In the genomic region with DNA sequence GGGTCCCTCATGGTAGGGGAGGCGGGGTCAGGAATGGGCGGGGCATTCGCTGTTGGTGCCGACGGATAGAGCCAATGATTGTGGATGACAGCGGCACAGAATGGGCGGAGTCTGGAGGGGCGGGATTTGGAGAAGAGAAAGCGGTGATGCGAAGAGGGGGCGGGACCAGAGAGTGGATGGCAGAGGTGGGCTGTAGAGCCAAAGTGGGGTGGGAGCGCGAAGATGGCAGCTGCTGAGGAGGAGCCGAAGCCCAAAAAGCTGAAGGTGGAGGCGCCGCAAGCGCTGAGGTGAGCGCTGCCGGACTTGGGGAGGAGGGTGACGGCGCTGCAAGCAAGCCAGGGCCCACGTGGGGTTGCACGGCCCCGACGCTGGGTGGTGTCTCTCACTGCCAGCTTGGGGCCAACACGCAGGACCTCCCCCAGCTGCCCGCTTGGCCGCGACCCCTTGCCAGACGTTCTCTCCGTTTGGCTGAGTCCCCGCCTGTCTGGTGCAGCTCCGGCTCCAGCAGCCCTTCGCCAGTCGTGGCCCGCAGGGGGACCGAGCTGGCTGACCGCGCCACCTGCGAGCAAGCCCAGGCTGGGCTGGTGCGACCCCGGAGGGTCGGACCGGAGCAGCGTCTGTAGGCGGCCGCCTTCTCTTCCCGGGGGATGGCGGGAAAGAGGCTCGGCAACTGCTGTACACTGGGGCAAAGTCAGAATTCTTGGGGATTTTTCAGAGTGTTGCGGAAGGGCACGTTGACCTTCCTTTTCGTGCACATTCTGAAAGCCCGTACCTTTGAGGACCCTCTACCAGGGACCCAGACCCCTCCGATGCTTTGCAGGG, we compare ENCODE assay signal across 1 cellular context.
A peak's percentile ranks its signal among the peaks of the same experiment; 100 is the strongest.
TF ChIP-seq lines count a peak whose summit lies in the region.

TSS of gene ADK (plus strand) at position 165 of the 822 bp plus-strand sequence. CDS start at position 223, 58 bp downstream.

TF ChIP-seq in HepG2, 621 proteins besides CTCF, POLR2A, EP300 and RAD21 (continued from another document and continues in another):
- TF ChIP-seq FOXP4 (CRISPR knock-in tag; IDR thresholded peaks at IDR 0.05) (0 out of 2 replicates have a peak, but pooled peaks have one; percentile 39), HDAC1 (CRISPR knock-in tag; IDR thresholded peaks at IDR 0.05) (peak; percentile 69; the same call in 1 of the 2 replicates), ZNF362 (CRISPR knock-in tag; IDR thresholded peaks at IDR 0.05; ENCODE audit: borderline replicate concordance) (no peak), BRD4 (CRISPR knock-in tag; IDR thresholded peaks at IDR 0.05) (peak; percentile 88), NRL (CRISPR knock-in tag; IDR thresholded peaks at IDR 0.05; ENCODE audit: borderline replicate concordance) (no peak; the same call in 1 of the 2 replicates), FUBP1 (CRISPR knock-in tag; IDR thresholded peaks at IDR 0.05; ENCODE audit: borderline replicate concordance) (no peak), ZNF589 (CRISPR knock-in tag; conservative IDR thresholded peaks at IDR 0.05) (no peak), ZNF703 (CRISPR knock-in tag; IDR thresholded peaks at IDR 0.05; ENCODE audit: borderline replicate concordance) (no peak), ZNF430 (CRISPR knock-in tag; IDR thresholded peaks at IDR 0.05) (no peak), NFE2L1 (CRISPR knock-in tag; IDR thresholded peaks at IDR 0.05; ENCODE audit: borderline replicate concordance) (no peak), MBNL3 (CRISPR knock-in tag; conservative IDR thresholded peaks at IDR 0.05) (no peak), KLF16 (CRISPR knock-in tag; IDR thresholded peaks at IDR 0.05) (peak in 1 of 2 experiments; percentile 64; a peak in 1 of 4 replicates), CHD2 (IDR thresholded peaks at IDR 0.05; ENCODE audit: low read depth, low read length) (no peak), KDM1A (CRISPR knock-in tag; IDR thresholded peaks at IDR 0.05) (no peak), ATF1 (CRISPR knock-in tag; IDR thresholded peaks at IDR 0.05) (peak; percentile 7; the same call in 1 of the 2 replicates), ZNF770 (CRISPR knock-in tag; IDR thresholded peaks at IDR 0.05) (no peak), GLI4 (CRISPR knock-in tag; IDR thresholded peaks at IDR 0.05; ENCODE audit: borderline replicate concordance) (no peak), HDAC2 (CRISPR knock-in tag; IDR thresholded peaks at IDR 0.05) (no peak), HMGXB4 (CRISPR knock-in tag; IDR thresholded peaks at IDR 0.05; ENCODE audit: borderline replicate concordance in 1 of 2, low read depth in 1 of 2) (peak; percentile 78 to 81; a peak in 3 of 4 replicates), HMGA1 (CRISPR knock-in tag; conservative IDR thresholded peaks at IDR 0.05) (no peak), NKX3-1 (CRISPR knock-in tag; IDR thresholded peaks at IDR 0.05) (peak; percentile 34; the same call in 1 of the 2 replicates), PAF1 (CRISPR knock-in tag; IDR thresholded peaks at IDR 0.05) (no peak), KMT2A (CRISPR knock-in tag; IDR thresholded peaks at IDR 0.05) (no peak; the same call in 1 of the 2 replicates)
- TF ChIP-seq, protein P1, sequence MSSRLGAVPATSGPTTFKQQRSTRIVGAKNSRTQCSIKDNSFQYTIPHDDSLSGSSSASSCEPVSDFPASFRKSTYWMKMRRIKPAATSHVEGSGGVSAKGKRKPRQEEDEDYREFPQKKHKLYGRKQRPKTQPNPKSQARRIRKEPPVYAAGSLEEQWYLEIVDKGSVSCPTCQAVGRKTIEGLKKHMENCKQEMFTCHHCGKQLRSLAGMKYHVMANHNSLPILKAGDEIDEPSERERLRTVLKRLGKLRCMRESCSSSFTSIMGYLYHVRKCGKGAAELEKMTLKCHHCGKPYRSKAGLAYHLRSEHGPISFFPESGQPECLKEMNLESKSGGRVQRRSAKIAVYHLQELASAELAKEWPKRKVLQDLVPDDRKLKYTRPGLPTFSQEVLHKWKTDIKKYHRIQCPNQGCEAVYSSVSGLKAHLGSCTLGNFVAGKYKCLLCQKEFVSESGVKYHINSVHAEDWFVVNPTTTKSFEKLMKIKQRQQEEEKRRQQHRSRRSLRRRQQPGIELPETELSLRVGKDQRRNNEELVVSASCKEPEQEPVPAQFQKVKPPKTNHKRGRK (CRISPR knock-in tag; IDR thresholded peaks at IDR 0.05), result no peak
- TF ChIP-seq, protein P2, sequence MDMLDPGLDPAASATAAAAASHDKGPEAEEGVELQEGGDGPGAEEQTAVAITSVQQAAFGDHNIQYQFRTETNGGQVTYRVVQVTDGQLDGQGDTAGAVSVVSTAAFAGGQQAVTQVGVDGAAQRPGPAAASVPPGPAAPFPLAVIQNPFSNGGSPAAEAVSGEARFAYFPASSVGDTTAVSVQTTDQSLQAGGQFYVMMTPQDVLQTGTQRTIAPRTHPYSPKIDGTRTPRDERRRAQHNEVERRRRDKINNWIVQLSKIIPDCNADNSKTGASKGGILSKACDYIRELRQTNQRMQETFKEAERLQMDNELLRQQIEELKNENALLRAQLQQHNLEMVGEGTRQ (IDR thresholded peaks at IDR 0.05; ENCODE audit: low read depth, low read length), result no peak
- TF ChIP-seq, protein P2 (CRISPR knock-in tag; IDR thresholded peaks at IDR 0.05; ENCODE audit: borderline replicate concordance), result 0 out of 2 replicates have a peak, but pooled peaks have one; percentile 51
- TF ChIP-seq, protein P3, sequence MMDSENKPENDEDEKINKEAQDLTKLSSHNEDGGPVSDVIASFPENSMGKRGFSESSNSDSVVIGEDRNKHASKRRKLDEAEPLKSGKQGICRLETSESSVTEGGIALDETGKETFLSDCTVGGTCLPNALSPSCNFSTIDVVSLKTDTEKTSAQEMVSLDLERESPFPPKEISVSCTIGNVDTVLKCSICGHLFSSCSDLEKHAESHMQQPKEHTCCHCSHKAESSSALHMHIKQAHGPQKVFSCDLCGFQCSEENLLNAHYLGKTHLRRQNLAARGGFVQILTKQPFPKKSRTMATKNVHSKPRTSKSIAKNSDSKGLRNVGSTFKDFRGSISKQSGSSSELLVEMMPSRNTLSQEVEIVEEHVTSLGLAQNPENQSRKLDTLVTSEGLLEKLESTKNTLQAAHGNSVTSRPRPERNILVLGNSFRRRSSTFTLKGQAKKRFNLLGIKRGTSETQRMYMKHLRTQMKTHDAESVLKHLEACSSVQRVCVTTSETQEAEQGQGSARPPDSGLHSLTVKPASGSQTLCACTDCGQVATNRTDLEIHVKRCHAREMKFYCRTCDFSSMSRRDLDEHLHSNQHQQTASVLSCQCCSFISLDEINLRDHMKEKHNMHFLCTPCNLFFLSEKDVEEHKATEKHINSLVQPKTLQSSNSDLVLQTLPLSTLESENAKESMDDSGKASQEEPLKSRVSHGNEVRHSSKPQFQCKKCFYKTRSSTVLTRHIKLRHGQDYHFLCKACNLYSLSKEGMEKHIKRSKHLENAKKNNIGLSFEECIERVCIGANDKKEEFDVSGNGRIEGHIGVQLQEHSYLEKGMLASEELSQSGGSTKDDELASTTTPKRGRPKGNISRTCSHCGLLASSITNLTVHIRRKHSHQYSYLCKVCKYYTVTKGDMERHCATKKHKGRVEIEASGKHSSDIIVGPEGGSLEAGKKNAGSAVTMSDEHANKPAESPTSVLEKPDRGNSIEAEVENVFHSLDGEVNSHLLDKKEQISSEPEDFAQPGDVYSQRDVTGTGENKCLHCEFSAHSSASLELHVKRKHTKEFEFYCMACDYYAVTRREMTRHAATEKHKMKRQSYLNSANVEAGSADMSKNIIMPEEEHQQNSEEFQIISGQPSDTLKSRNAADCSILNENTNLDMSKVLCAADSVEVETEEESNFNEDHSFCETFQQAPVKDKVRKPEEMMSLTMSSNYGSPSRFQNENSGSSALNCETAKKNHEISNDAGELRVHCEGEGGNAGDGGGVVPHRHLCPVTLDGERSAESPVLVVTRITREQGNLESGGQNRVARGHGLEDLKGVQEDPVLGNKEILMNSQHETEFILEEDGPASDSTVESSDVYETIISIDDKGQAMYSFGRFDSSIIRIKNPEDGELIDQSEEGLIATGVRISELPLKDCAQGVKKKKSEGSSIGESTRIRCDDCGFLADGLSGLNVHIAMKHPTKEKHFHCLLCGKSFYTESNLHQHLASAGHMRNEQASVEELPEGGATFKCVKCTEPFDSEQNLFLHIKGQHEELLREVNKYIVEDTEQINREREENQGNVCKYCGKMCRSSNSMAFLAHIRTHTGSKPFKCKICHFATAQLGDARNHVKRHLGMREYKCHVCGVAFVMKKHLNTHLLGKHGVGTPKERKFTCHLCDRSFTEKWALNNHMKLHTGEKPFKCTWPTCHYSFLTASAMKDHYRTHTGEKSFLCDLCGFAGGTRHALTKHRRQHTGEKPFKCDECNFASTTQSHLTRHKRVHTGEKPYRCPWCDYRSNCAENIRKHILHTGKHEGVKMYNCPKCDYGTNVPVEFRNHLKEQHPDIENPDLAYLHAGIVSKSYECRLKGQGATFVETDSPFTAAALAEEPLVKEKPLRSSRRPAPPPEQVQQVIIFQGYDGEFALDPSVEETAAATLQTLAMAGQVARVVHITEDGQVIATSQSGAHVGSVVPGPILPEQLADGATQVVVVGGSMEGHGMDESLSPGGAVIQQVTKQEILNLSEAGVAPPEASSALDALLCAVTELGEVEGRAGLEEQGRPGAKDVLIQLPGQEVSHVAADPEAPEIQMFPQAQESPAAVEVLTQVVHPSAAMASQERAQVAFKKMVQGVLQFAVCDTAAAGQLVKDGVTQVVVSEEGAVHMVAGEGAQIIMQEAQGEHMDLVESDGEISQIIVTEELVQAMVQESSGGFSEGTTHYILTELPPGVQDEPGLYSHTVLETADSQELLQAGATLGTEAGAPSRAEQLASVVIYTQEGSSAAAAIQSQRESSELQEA (CRISPR knock-in tag; IDR thresholded peaks at IDR 0.05; ENCODE audit: not compliant biosample characterization), result peak; percentile 78
